Comparison of ENCODE assay signal across 7 cellular contexts in genomic region chr20:62832212-62832922, GRCh38. TPM values are rescaled to one million over a fixed set of nuclear protein-coding genes. Genes with fewer than 3 reads are reported as not detected.
DNase-seq lines count a peak whose midpoint lies in the region; ATAC-seq, FAIRE-seq and TF ChIP-seq lines count a peak whose summit lies in the region.

No MANE protein-coding gene starts in this region.

- no peak for TF ChIP-seq POLR2A in GM12892 (IDR thresholded peaks at IDR 0.05; ENCODE audit: low read depth, low read length)

- H3K4me3 Mint-ChIP-seq in GM23338 (peak overlapping the region; percentile 6; the same call in 2 of the 3 replicates), endodermal cell (no peak overlapping the region)

- H3K9ac ChIP-seq in endodermal cell (ENCODE audit: extremely low read depth, low read length, poor library complexity, severe bottlenecking) = no peak overlapping the region
- no peak overlapping the region for H3K9ac ChIP-seq in skeletal muscle satellite cell (ENCODE audit: low read depth, low read length)

- H3K27me3 ChIP-seq in GM23338 (ENCODE audit: insufficient read depth) (no peaks in the 10 kb centered on the region), endodermal cell (ENCODE audit: control insufficient read depth, insufficient read depth, low read length, poor library complexity, severe bottlenecking) (no peaks in the 10 kb centered on the region), skeletal muscle satellite cell (ENCODE audit: control insufficient read depth, insufficient read depth, low read length) (peaks cover 41% of the 10 kb centered on the region)

- peak overlapping the region; percentile 63; the same call in 1 of the 2 replicates for H3K27ac ChIP-seq in GM23338 (ENCODE audit: low read depth)
- peak overlapping the region; percentile 53 for H3K27ac ChIP-seq in endodermal cell (ENCODE audit: low read depth, low read length)

- peak; percentile 78 for FAIRE-seq in GM12892 (lab: Jason Lieb, UNC)

- H3K27me3 Mint-ChIP-seq in GM23338 (ENCODE audit: insufficient read depth, low read depth, poor library complexity) = peaks cover 9% of the 10 kb centered on the region
- no peaks in the 10 kb centered on the region for H3K27me3 Mint-ChIP-seq in endodermal cell (ENCODE audit: insufficient read depth)

- DNase-seq in GM12892 (ENCODE audit: insufficient read length) (no peak), GM23338 (ENCODE audit: low spot score) (peak; percentile 48), NOMO-1 treated with dmso at 0.1 percent for 144 hours (lab: John Stamatoyannopoulos, UW; ENCODE audit: unreplicated experiment) (peak; percentile 95), endodermal cell (peak; percentile 88), RKO (ENCODE audit: low spot score) (no peak)
- no peak for DNase-seq in activated T-cell treated with anti-CD3 and anti-CD28 coated beads, Interleukin-2, amount 50 U/mL, for 48 hours

- H4K20me1 ChIP-seq in GM23338 (replicated peaks; ENCODE audit: insufficient read depth) = no peaks in the 10 kb centered on the region

- no peaks in the 10 kb centered on the region for H3K9me2 ChIP-seq in GM23338 (ENCODE audit: insufficient read depth)

- H3K27ac Mint-ChIP-seq in GM23338 = peak overlapping the region; percentile 61; the same call in 1 of the 2 replicates
- H3K27ac Mint-ChIP-seq in endodermal cell = no peak overlapping the region

- peaks cover 20% of the 10 kb centered on the region; the same call in 2 of the 3 replicates for H3K36me3 Mint-ChIP-seq in GM23338 (ENCODE audit: low read depth)
- peaks cover 13% of the 10 kb centered on the region for H3K36me3 Mint-ChIP-seq in endodermal cell (ENCODE audit: low read depth)

- H3F3A ChIP-seq in GM23338 (replicated peaks; ENCODE audit: low read depth) = peaks cover 2% of the 10 kb centered on the region; the same call in 1 of the 2 replicates

- no peak overlapping the region for H2AFZ ChIP-seq in GM23338

- H3K4me1 ChIP-seq in GM23338 (ENCODE audit: insufficient read depth) = no peaks in the 10 kb centered on the region
- no peaks in the 10 kb centered on the region for H3K4me1 ChIP-seq in endodermal cell (ENCODE audit: control insufficient read depth, insufficient read depth, low read length)
- peaks cover 10% of the 10 kb centered on the region for H3K4me1 ChIP-seq in skeletal muscle satellite cell (ENCODE audit: control insufficient read depth, insufficient read depth, low read length)

- H3K9me3 ChIP-seq in endodermal cell (ENCODE audit: control insufficient read depth, low read length) (no peaks in the 10 kb centered on the region), skeletal muscle satellite cell (replicated peaks; ENCODE audit: low read length) (no peaks in the 10 kb centered on the region)

- 61 to 75% methylated on average over 18 to 22 of the region's 22 CpGs for WGBS in endodermal cell (ENCODE audit: insufficient coverage in 1 of 2, insufficient read length in 1 of 2), 2 experiments

- ATAC-seq in GM23338 = peak; percentile 51

- H3K4me1 Mint-ChIP-seq in GM23338 (peaks cover 32% of the 10 kb centered on the region), endodermal cell (peaks cover 12% of the 10 kb centered on the region)

- H3K4me3 ChIP-seq in GM23338 = no peak overlapping the region
- H3K4me3 ChIP-seq in endodermal cell (ENCODE audit: low read length) = no peak overlapping the region
- H3K4me3 ChIP-seq in skeletal muscle satellite cell (ENCODE audit: low read length) = no peak overlapping the region

- TF ChIP-seq CTCF in GM23338 (conservative IDR thresholded peaks at IDR 0.05; ENCODE audit: low read depth in 2 of 2) = no peak
- no peak for TF ChIP-seq CTCF in endodermal cell (conservative IDR thresholded peaks at IDR 0.05)

- H3K79me2 ChIP-seq in GM23338 (replicated peaks; ENCODE audit: insufficient read depth) = no peaks in the 10 kb centered on the region

- H3K36me3 ChIP-seq in GM23338 (ENCODE audit: insufficient read depth) (no peaks in the 10 kb centered on the region), endodermal cell (ENCODE audit: control insufficient read depth, insufficient read depth, low read length) (peaks cover 47% of the 10 kb centered on the region), skeletal muscle satellite cell (ENCODE audit: insufficient read depth, low read length) (no peaks in the 10 kb centered on the region)

- H3K4me2 ChIP-seq in GM23338 (peak overlapping the region; percentile 40; the same call in 1 of the 2 replicates), skeletal muscle satellite cell (ENCODE audit: low read length) (peak overlapping the region; percentile 60)

- no peaks in the 10 kb centered on the region for H3K9me3 Mint-ChIP-seq in GM23338
- H3K9me3 Mint-ChIP-seq in endodermal cell = no peaks in the 10 kb centered on the region

TF ChIP-seq in GM23338, 12 proteins besides CTCF, POLR2A, EP300 and RAD21 (continues in another document):
- TF ChIP-seq CREB1 (CRISPR knock-in tag; IDR thresholded peaks at IDR 0.05; ENCODE audit: low read depth) = no peak
- no peak for TF ChIP-seq ETS1 (IDR thresholded peaks at IDR 0.05)
- no peak for TF ChIP-seq ZNF331 (CRISPR knock-in tag; IDR thresholded peaks at IDR 0.05; ENCODE audit: low read depth)
- TF ChIP-seq REST (IDR thresholded peaks at IDR 0.05; ENCODE audit: unreplicated experiment) = no peak
- TF ChIP-seq ZNF114 (CRISPR knock-in tag; IDR thresholded peaks at IDR 0.05) = no peak
- TF ChIP-seq NANOG (IDR thresholded peaks at IDR 0.05; ENCODE audit: borderline replicate concordance) = no peak
- TF ChIP-seq EZH2phosphoT487 (IDR thresholded peaks at IDR 0.05; ENCODE audit: unreplicated experiment) = no peak
- TF ChIP-seq EZH2 (IDR thresholded peaks at IDR 0.05; ENCODE audit: low read depth, unreplicated experiment) = no peak

RNA-seq across cellular contexts. Expression of gene COL9A3, which starts 15.5 kb away (rescaled TPM):
- polyA plus RNA-seq in GM12892 (2012; ENCODE audit: missing spikeins) = 0.66 TPM
- total RNA-seq in GM23338 (2014; rRNA removed; shearing (Covaris generic)) = 110 and 113 TPM in 2 replicates
- 74.9 and 79.4 TPM in 2 replicates for polyA plus RNA-seq in GM23338 (2016; fragmentation: Nextera tagmentation; extraction: Ambion mirVana)
- total RNA-seq in endodermal cell = 100 to 1,000 TPM in 1 of 2 donors, 10 to 100 TPM in 1; 48.9 to 133 TPM
- 71.6 TPM for polyA plus RNA-seq in endodermal cell (2013, experiment 1 of 2)
- 66.6 TPM for polyA plus RNA-seq in endodermal cell (2013, experiment 2 of 2)
- total RNA-seq in skeletal muscle satellite cell (2012; rRNA removed) = 2.8 and 4.1 TPM in 2 replicates

RNA-seq across cellular contexts. Expression of gene OGFR, which starts 27.7 kb away (rescaled TPM):
- 11.1 TPM for polyA plus RNA-seq in GM12892 (2012; ENCODE audit: missing spikeins)
- 48.8 and 50.6 TPM in 2 replicates for total RNA-seq in GM23338 (2014; rRNA removed; shearing (Covaris generic))
- 9.6 and 12.3 TPM in 2 replicates for polyA plus RNA-seq in GM23338 (2016; fragmentation: Nextera tagmentation; extraction: Ambion mirVana)
- total RNA-seq in endodermal cell = 10 to 100 TPM; 28.1 to 28.5 TPM
- polyA plus RNA-seq in endodermal cell (2013, experiment 1 of 2) = 23.9 TPM
- 19.5 TPM for polyA plus RNA-seq in endodermal cell (2013, experiment 2 of 2)
- total RNA-seq in skeletal muscle satellite cell (2012; rRNA removed) = 35.7 and 36.9 TPM in 2 replicates

RNA-seq across cellular contexts. Expression of gene TCFL5, which starts 29.3 kb away (rescaled TPM):
- polyA plus RNA-seq in GM12892 (2012; ENCODE audit: missing spikeins) = 6.3 TPM
- total RNA-seq in GM23338 (2014; rRNA removed; shearing (Covaris generic)) = 18.8 and 19.3 TPM in 2 replicates
- polyA plus RNA-seq in GM23338 (2016; fragmentation: Nextera tagmentation; extraction: Ambion mirVana) = 5.4 and 5.8 TPM in 2 replicates
- total RNA-seq in endodermal cell = 10 to 100 TPM; 15.8 to 17.4 TPM
- polyA plus RNA-seq in endodermal cell (2013, experiment 1 of 2) = 21.1 TPM
- 22.4 TPM for polyA plus RNA-seq in endodermal cell (2013, experiment 2 of 2)
- total RNA-seq in skeletal muscle satellite cell (2012; rRNA removed) = 14.9 and 17.2 TPM in 2 replicates

RNA-seq across cellular contexts. Expression of gene MRGBP, which starts 36.1 kb away (rescaled TPM):
- 9.6 TPM for polyA plus RNA-seq in GM12892 (2012; ENCODE audit: missing spikeins)
- total RNA-seq in GM23338 (2014; rRNA removed; shearing (Covaris generic)) = 24.3 and 26.0 TPM in 2 replicates
- 19.7 and 20.9 TPM in 2 replicates for polyA plus RNA-seq in GM23338 (2016; fragmentation: Nextera tagmentation; extraction: Ambion mirVana)
- total RNA-seq in endodermal cell = 10 to 100 TPM; 14.3 to 18.7 TPM
- 18.3 TPM for polyA plus RNA-seq in endodermal cell (2013, experiment 1 of 2)
- 18.5 TPM for polyA plus RNA-seq in endodermal cell (2013, experiment 2 of 2)
- 19.7 and 21.3 TPM in 2 replicates for total RNA-seq in skeletal muscle satellite cell (2012; rRNA removed)

Comparison
In these comparisons a context has a peak if more than half of its experiments do, and no peak if none do; other contexts are left out.
1. DNase-seq: peak in GM23338 (single experiment), NOMO-1 treated with dmso at 0.1 percent for 144 hours (single experiment) and endodermal cell (single experiment); none in GM12892 (single experiment), RKO (single experiment) and activated T-cell treated with anti-CD3 and anti-CD28 coated beads, Interleukin-2, amount 50 U/mL, for 48 hours (0 of 2).